ENCODE assay signal across 1 cellular context in the genomic region with DNA sequence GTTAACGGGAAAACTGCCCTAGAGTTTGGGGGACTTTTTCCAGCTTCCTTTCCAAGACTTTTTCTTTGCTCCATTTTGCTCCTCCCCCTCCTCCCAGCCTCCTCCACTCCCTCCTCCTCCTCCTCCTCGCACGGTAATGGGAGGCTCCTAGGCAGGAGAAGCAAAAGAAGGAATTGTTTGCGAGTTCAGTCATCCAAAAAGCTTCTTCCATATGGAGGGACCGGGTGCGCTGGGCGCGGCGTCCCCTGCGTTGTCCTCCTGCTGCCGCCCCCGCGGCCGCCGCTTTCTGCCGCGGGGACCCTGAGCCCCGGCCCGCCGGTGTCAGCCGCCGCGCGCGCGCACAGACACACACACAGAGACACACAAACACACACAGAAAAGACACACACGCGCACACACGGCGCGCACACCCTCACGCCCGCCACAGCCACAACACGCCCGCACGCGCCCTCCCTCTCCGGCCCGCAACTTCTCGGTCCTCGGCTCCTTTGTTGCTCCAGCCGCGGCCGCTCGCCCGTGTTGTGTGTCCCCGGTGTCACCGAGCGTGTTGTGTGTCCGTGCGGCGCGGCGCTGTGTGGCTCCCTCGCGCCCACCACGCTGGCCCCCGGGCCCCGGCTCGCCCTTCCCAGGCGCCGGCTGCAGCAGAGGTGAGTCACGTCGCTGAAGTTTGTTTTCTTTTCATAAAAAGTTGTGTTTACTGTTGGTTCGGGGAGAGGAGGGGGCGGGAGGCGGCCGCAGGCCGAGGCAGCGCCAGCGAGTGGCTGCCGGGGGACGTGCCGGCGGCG.
TF ChIP-seq lines count a peak whose summit lies in the region.

A gene with protein sequence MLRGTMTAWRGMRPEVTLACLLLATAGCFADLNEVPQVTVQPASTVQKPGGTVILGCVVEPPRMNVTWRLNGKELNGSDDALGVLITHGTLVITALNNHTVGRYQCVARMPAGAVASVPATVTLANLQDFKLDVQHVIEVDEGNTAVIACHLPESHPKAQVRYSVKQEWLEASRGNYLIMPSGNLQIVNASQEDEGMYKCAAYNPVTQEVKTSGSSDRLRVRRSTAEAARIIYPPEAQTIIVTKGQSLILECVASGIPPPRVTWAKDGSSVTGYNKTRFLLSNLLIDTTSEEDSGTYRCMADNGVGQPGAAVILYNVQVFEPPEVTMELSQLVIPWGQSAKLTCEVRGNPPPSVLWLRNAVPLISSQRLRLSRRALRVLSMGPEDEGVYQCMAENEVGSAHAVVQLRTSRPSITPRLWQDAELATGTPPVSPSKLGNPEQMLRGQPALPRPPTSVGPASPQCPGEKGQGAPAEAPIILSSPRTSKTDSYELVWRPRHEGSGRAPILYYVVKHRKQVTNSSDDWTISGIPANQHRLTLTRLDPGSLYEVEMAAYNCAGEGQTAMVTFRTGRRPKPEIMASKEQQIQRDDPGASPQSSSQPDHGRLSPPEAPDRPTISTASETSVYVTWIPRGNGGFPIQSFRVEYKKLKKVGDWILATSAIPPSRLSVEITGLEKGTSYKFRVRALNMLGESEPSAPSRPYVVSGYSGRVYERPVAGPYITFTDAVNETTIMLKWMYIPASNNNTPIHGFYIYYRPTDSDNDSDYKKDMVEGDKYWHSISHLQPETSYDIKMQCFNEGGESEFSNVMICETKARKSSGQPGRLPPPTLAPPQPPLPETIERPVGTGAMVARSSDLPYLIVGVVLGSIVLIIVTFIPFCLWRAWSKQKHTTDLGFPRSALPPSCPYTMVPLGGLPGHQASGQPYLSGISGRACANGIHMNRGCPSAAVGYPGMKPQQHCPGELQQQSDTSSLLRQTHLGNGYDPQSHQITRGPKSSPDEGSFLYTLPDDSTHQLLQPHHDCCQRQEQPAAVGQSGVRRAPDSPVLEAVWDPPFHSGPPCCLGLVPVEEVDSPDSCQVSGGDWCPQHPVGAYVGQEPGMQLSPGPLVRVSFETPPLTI (plus strand): TSS at position 188 of the 785 bp plus-strand sequence. CDS start 38,246 bp downstream, outside the sequence.

TF ChIP-seq in neural cell, 6 proteins besides CTCF, POLR2A, EP300 and RAD21 (continued from another document):
- TF ChIP-seq, protein P1, sequence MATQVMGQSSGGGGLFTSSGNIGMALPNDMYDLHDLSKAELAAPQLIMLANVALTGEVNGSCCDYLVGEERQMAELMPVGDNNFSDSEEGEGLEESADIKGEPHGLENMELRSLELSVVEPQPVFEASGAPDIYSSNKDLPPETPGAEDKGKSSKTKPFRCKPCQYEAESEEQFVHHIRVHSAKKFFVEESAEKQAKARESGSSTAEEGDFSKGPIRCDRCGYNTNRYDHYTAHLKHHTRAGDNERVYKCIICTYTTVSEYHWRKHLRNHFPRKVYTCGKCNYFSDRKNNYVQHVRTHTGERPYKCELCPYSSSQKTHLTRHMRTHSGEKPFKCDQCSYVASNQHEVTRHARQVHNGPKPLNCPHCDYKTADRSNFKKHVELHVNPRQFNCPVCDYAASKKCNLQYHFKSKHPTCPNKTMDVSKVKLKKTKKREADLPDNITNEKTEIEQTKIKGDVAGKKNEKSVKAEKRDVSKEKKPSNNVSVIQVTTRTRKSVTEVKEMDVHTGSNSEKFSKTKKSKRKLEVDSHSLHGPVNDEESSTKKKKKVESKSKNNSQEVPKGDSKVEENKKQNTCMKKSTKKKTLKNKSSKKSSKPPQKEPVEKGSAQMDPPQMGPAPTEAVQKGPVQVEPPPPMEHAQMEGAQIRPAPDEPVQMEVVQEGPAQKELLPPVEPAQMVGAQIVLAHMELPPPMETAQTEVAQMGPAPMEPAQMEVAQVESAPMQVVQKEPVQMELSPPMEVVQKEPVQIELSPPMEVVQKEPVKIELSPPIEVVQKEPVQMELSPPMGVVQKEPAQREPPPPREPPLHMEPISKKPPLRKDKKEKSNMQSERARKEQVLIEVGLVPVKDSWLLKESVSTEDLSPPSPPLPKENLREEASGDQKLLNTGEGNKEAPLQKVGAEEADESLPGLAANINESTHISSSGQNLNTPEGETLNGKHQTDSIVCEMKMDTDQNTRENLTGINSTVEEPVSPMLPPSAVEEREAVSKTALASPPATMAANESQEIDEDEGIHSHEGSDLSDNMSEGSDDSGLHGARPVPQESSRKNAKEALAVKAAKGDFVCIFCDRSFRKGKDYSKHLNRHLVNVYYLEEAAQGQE (IDR thresholded peaks at IDR 0.05; ENCODE audit: borderline replicate concordance) = no peak
- TF ChIP-seq TAF1 (IDR thresholded peaks at IDR 0.05; ENCODE audit: low read depth) (no peak), EZH2 (IDR thresholded peaks at IDR 0.05; ENCODE audit: borderline replicate concordance, insufficient read depth, low read length, poor library complexity, severe bottlenecking) (no peak)
